In the genomic region with DNA sequence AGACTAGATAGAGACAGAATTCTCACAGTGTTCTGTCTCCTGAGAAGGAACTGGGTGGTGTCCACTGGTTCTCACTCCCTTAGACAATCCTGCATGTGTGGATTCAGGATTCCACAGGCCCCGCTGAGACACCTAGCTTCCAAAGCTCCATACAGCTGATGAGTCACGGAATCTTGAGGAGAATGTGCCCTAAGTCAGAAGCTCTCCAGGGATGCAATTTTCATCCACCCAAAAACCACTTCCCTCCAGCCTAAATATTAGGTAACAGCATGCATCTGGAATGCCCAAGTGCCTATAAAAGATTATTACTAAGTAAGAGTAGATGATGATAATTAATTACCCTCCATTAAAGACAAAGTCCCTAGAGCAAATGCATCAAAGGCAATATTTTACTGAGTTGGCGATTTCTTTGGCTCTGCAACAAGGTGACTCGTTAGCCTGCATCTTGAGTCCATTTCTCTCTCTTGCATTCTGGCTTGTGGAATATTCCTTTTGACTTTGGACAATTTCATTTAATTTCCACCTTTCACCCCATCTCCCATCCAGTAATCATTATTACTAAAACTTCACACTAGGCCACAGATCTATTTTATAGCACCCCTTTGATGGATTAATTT, we compare ENCODE assay signal across 1 cellular context.
TF ChIP-seq lines count a peak whose summit lies in the region.

No MANE protein-coding gene starts in this region.

TF ChIP-seq in HepG2, 621 proteins besides CTCF, POLR2A, EP300 and RAD21 (continued from another document):
- TF ChIP-seq, protein P1, sequence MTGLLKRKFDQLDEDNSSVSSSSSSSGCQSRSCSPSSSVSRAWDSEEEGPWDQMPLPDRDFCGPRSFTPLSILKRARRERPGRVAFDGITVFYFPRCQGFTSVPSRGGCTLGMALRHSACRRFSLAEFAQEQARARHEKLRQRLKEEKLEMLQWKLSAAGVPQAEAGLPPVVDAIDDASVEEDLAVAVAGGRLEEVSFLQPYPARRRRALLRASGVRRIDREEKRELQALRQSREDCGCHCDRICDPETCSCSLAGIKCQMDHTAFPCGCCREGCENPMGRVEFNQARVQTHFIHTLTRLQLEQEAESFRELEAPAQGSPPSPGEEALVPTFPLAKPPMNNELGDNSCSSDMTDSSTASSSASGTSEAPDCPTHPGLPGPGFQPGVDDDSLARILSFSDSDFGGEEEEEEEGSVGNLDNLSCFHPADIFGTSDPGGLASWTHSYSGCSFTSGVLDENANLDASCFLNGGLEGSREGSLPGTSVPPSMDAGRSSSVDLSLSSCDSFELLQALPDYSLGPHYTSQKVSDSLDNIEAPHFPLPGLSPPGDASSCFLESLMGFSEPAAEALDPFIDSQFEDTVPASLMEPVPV (CRISPR knock-in tag; IDR thresholded peaks at IDR 0.05), result no peak
